Comparison of ENCODE assay signal across 1 cellular context in genomic region chr10:115662424-115662823, GRCh38.
TF ChIP-seq lines count a peak whose summit lies in the region.

No MANE protein-coding gene starts in this region.

TF ChIP-seq in IMR-90, 13 proteins besides CTCF, POLR2A, EP300 and RAD21 (continued from another document):
- TF ChIP-seq, protein P1, sequence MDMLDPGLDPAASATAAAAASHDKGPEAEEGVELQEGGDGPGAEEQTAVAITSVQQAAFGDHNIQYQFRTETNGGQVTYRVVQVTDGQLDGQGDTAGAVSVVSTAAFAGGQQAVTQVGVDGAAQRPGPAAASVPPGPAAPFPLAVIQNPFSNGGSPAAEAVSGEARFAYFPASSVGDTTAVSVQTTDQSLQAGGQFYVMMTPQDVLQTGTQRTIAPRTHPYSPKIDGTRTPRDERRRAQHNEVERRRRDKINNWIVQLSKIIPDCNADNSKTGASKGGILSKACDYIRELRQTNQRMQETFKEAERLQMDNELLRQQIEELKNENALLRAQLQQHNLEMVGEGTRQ (IDR thresholded peaks at IDR 0.05; ENCODE audit: low read depth, low read length), result no peak
- TF ChIP-seq RFX5 (IDR thresholded peaks at IDR 0.05; ENCODE audit: low read depth, low read length), result no peak
- TF ChIP-seq MAFK (IDR thresholded peaks at IDR 0.05; ENCODE audit: low read depth, low read length), result peak; percentile 76
